In genomic region chr21:32819702-32820101, GRCh38 we compare ENCODE assay signal across 18 cellular contexts. TPM values are rescaled to one million over a fixed set of nuclear protein-coding genes. Genes with fewer than 3 reads are reported as not detected.
DNase-seq lines count a peak whose midpoint lies in the region; ATAC-seq and TF ChIP-seq lines count a peak whose summit lies in the region.
"Had no signal": no experiment of that assay in that cellular context is flagged by ENCODE, and none has a peak within 500 bp of the region (broad histone marks: within the 10 kb centered on the region; RNA-seq: fewer than 3 reads in every experiment).

No MANE protein-coding gene starts in this region.

- no peaks in the 10 kb centered on the region for H3K79me1 ChIP-seq in IMR-90 (ENCODE audit: low read depth in 1 of 2, low read length in 2 of 2)

- H2BK120ac ChIP-seq in IMR-90 (ENCODE audit: low read depth, low read length), result no peak overlapping the region

- H3K27ac Mint-ChIP-seq in activated CD4-positive, alpha-beta memory T cell treated with anti-CD3 and anti-CD28 coated beads, Interleukin-2, amount 10 ng/mL, durations not matched to agents 7 days and 5 days, result no peak overlapping the region
- no peak overlapping the region for H3K27ac Mint-ChIP-seq in T-helper 17 cell
- H3K27ac Mint-ChIP-seq: activated CD4-positive, alpha-beta memory T cell treated with anti-CD3 and anti-CD28 coated beads for 36 hours had no signal

- H3K36me3 Mint-ChIP-seq in activated CD4-positive, alpha-beta memory T cell treated with anti-CD3 and anti-CD28 coated beads, Interleukin-2, amount 10 ng/mL, durations not matched to agents 7 days and 5 days (ENCODE audit: low read depth), result no peaks in the 10 kb centered on the region
- peaks cover 3% of the 10 kb centered on the region for H3K36me3 Mint-ChIP-seq in T-helper 17 cell (ENCODE audit: low read depth)
- H3K36me3 Mint-ChIP-seq: activated CD4-positive, alpha-beta memory T cell treated with anti-CD3 and anti-CD28 coated beads for 36 hours had no signal

- ATAC-seq in IMR-90 (ENCODE audit: low read depth), result peak; percentile 96
- no peak for ATAC-seq in GM21423 (IDR thresholded peaks at IDR 0.05; ENCODE audit: unreplicated experiment)
- ATAC-seq in T-helper 17 cell, result no peak
- ATAC-seq: HCT116 had no signal

- H4K5ac ChIP-seq in IMR-90 (ENCODE audit: low read depth, low read length), result no peak overlapping the region

- H3K9me3 ChIP-seq in IMR-90 (ENCODE audit: control insufficient read depth, insufficient read depth, low read length) (no peaks in the 10 kb centered on the region), T-helper 17 cell (ENCODE audit: control insufficient read depth, low read length, poor library complexity, severe bottlenecking) (no peaks in the 10 kb centered on the region)
- H3K9me3 ChIP-seq: esophagus muscularis mucosa had no signal

- H2BK5ac ChIP-seq in IMR-90 (ENCODE audit: low read depth, low read length, poor library complexity, severe bottlenecking), result no peak overlapping the region

- no peak for TF ChIP-seq RAD21 in IMR-90 (IDR thresholded peaks at IDR 0.05; ENCODE audit: low read length)

- H3K4me3 ChIP-seq in ACC112 (ENCODE audit: low read depth, low read length) (no peak overlapping the region), IMR-90 (ENCODE audit: insufficient read depth, low read depth, low read length) (no peak overlapping the region), fibroblast of mammary gland (ENCODE audit: control insufficient read depth, low read depth, low read length) (no peak overlapping the region)
- H3K4me3 ChIP-seq: esophagus muscularis mucosa had no signal

- H3K18ac ChIP-seq in IMR-90 (ENCODE audit: low read depth, low read length), result no peak overlapping the region

- H3K27ac ChIP-seq in ACC112 (ENCODE audit: low read depth, low read length) (peak overlapping the region; percentile 31; the same call in 1 of the 2 replicates), IMR-90 (ENCODE audit: insufficient read depth, low read length) (no peak overlapping the region)

- no peak overlapping the region; the same call in 1 of the 2 replicates for H3K4me2 ChIP-seq in IMR-90 (ENCODE audit: low read depth, low read length)

- BruUV-seq in IMR-90 (replicated peaks; lab: Mats Ljungman, UMichigan), result no TSS peak

- H3K27me3 ChIP-seq in ACC112 (ENCODE audit: insufficient read depth, low read length) (no peaks in the 10 kb centered on the region), IMR-90 (ENCODE audit: control insufficient read depth, insufficient read depth, low read length) (no peaks in the 10 kb centered on the region)
- H3K27me3 ChIP-seq: esophagus muscularis mucosa had no signal

- no peaks in the 10 kb centered on the region for H3K9me1 ChIP-seq in IMR-90 (ENCODE audit: insufficient read depth, low read length)

- no peak overlapping the region for H4K8ac ChIP-seq in IMR-90 (ENCODE audit: low read depth in 2 of 2, low read length in 2 of 2)

- H3K9me3 Mint-ChIP-seq in activated CD4-positive, alpha-beta memory T cell treated with anti-CD3 and anti-CD28 coated beads, Interleukin-2, amount 10 ng/mL, durations not matched to agents 7 days and 5 days, result no peaks in the 10 kb centered on the region
- H3K9me3 Mint-ChIP-seq: neural crest cell had no signal

- DNase-seq in IMR-90 (peak; percentile 87), fibroblast of mammary gland (ENCODE audit: low read depth) (peak; percentile 98), lung microvascular endothelial cell (ENCODE audit: low read depth in 2 of 2) (peak; percentile 27 to 33), GM19240 (ENCODE audit: insufficient read length, low spot score) (no peak), T-helper 17 cell (no peak)
- DNase-seq in activated CD4-positive, alpha-beta memory T cell treated with anti-CD3 and anti-CD28 coated beads, Interleukin-2, amount 10 ng/mL, durations not matched to agents 7 days and 5 days, result no peak
- DNase-seq: activated CD4-positive, alpha-beta memory T cell treated with anti-CD3 and anti-CD28 coated beads for 36 hours; activated naive CD4-positive, alpha-beta T cell; cerebellar nuclear complex; DMS153; NCI-H1417 treated with DMSO at 0.1 percent for 48 hours; NCI-H524 treated with DMSO at 0.1 percent for 48 hours; T-helper 9 cell had no signal

- H2AK5ac ChIP-seq in IMR-90 (ENCODE audit: low read depth, low read length), result no peak overlapping the region

- no peak overlapping the region for H2BK15ac ChIP-seq in IMR-90 (ENCODE audit: low read depth, low read length)

- H4K91ac ChIP-seq in IMR-90 (ENCODE audit: insufficient read depth, low read depth, low read length), result no peak overlapping the region

- H4K20me1 ChIP-seq in IMR-90 (ENCODE audit: insufficient read depth, low read length), result no peaks in the 10 kb centered on the region

- H3K4me3 Mint-ChIP-seq in activated CD4-positive, alpha-beta memory T cell treated with anti-CD3 and anti-CD28 coated beads, Interleukin-2, amount 10 ng/mL, durations not matched to agents 7 days and 5 days, result no peak overlapping the region
- H3K4me3 Mint-ChIP-seq in T-helper 17 cell, result no peak overlapping the region
- H3K4me3 Mint-ChIP-seq: activated CD4-positive, alpha-beta memory T cell treated with anti-CD3 and anti-CD28 coated beads for 36 hours; neural crest cell had no signal

- no peaks in the 10 kb centered on the region for H3K27me3 Mint-ChIP-seq in activated CD4-positive, alpha-beta memory T cell treated with anti-CD3 and anti-CD28 coated beads, Interleukin-2, amount 10 ng/mL, durations not matched to agents 7 days and 5 days
- H3K27me3 Mint-ChIP-seq in T-helper 17 cell, result peaks cover 5% of the 10 kb centered on the region
- H3K27me3 Mint-ChIP-seq: activated CD4-positive, alpha-beta memory T cell treated with anti-CD3 and anti-CD28 coated beads for 36 hours had no signal

- no peak overlapping the region for H3K23ac ChIP-seq in IMR-90 (ENCODE audit: low read depth, low read length)

- H2AFZ ChIP-seq in ACC112 (ENCODE audit: low read length, unreplicated experiment) (no peak overlapping the region), IMR-90 (replicated peaks; ENCODE audit: low read length, poor library complexity) (no peak overlapping the region)

- H3K79me2 ChIP-seq in ACC112 (ENCODE audit: control insufficient read depth, insufficient read depth, low read length, unreplicated experiment), result no peaks in the 10 kb centered on the region

- H3K4ac ChIP-seq in IMR-90 (ENCODE audit: low read depth, low read length), result no peak overlapping the region

- no peaks in the 10 kb centered on the region for H3K4me1 Mint-ChIP-seq in activated CD4-positive, alpha-beta memory T cell treated with anti-CD3 and anti-CD28 coated beads, Interleukin-2, amount 10 ng/mL, durations not matched to agents 7 days and 5 days
- H3K4me1 Mint-ChIP-seq in T-helper 17 cell, result peaks cover 3% of the 10 kb centered on the region
- H3K4me1 Mint-ChIP-seq: neural crest cell had no signal

- peaks cover 9% of the 10 kb centered on the region for H3K4me1 ChIP-seq in ACC112 (ENCODE audit: control insufficient read depth, insufficient read depth, low read length, unreplicated experiment)
- H3K4me1 ChIP-seq in IMR-90 (ENCODE audit: control insufficient read depth, insufficient read depth, low read length), result no peaks in the 10 kb centered on the region

- H3K36me3 ChIP-seq in ACC112 (ENCODE audit: insufficient read depth, low read length) (no peaks in the 10 kb centered on the region), IMR-90 (ENCODE audit: control insufficient read depth, insufficient read depth, low read length) (no peaks in the 10 kb centered on the region)
- H3K36me3 ChIP-seq: esophagus muscularis mucosa had no signal

- H3K14ac ChIP-seq in IMR-90 (replicated peaks; ENCODE audit: low read depth, low read length), result no peak overlapping the region

- in situ Hi-C loops in IMR-90 (cut with MboI; ENCODE audit: low sequenced_read_pairs), result loop anchor here (10.0 kb wide), 1 partner anchor 165 kb away; no protein-coding TSS in a partner anchor

- TF ChIP-seq POLR2A in IMR-90 (IDR thresholded peaks at IDR 0.05; ENCODE audit: low read depth, low read length), result no peak

- dilution Hi-C loops in IMR-90 (cut with HindIII; ENCODE audit: low sequenced_read_pairs, unreplicated experiment), result no loop called here

- TF ChIP-seq CTCF in IMR-90 (conservative IDR thresholded peaks at IDR 0.05; ENCODE audit: low read depth, low read length) (no peak), fibroblast of mammary gland (conservative IDR thresholded peaks at IDR 0.05; ENCODE audit: control insufficient read depth, insufficient read depth, low read depth, low read length) (no peak)

- no peak overlapping the region for H2AK9ac ChIP-seq in IMR-90 (replicated peaks; ENCODE audit: low read depth, low read length, poor library complexity)

- POLR2A ChIA-PET in IMR-90 (lab: Charles Lee; ENCODE audit: unreplicated experiment), result no interaction called here
- POLR2A ChIA-PET in activated CD4-positive, alpha-beta memory T cell treated with anti-CD3 and anti-CD28 coated beads, Interleukin-2, amount 10 ng/mL, durations not matched to agents 7 days and 5 days (lab: Charles Lee), result no interaction called here

- H3K56ac ChIP-seq in IMR-90 (ENCODE audit: extremely low read depth, insufficient read depth, low read length), result no peak overlapping the region

- H3K9ac ChIP-seq in IMR-90 (ENCODE audit: low read depth, low read length), result no peak overlapping the region

- intact Hi-C loops in IMR-90 (cut with micrococcal nuclease), result no loop called here

- H2BK20ac ChIP-seq in IMR-90 (ENCODE audit: low read depth, low read length), result no peak overlapping the region

- CTCF ChIA-PET in IMR-90 (lab: Yijun Ruan, JAX), result interaction anchor here (1.6 kb wide), 1 partner anchor 49 kb away, joined by 4 read pairs; the partner anchor contains the start of gene PAXBP1
- CTCF ChIA-PET in activated CD4-positive, alpha-beta memory T cell treated with anti-CD3 and anti-CD28 coated beads, Interleukin-2, amount 10 ng/mL, durations not matched to agents 7 days and 5 days (lab: Charles Lee), result no interaction called here

- WGBS in IMR-90 (ENCODE audit: extremely low coverage in 2 of 2, insufficient read length in 1 of 2), 2 experiments, result 0% methylated on average over 2 of the region's 6 CpGs; no CpG with 5 or more reads in 1 of the 2 experiments

TF ChIP-seq in IMR-90, 13 proteins besides CTCF, POLR2A, EP300 and RAD21 (continues in another document):
- TF ChIP-seq BHLHE40 (IDR thresholded peaks at IDR 0.05; ENCODE audit: low read depth, low read length), result peak; percentile 29; the same call in 1 of the 2 replicates
- TF ChIP-seq MAZ (IDR thresholded peaks at IDR 0.05; ENCODE audit: borderline replicate concordance, low read depth, low read length), result no peak
- peak; percentile 23; the same call in 1 of the 2 replicates for TF ChIP-seq CEBPB (IDR thresholded peaks at IDR 0.05; ENCODE audit: low read depth, low read length)
- peak; percentile 56; the same call in 1 of the 2 replicates for TF ChIP-seq FOS (IDR thresholded peaks at IDR 0.05; ENCODE audit: low read depth, low read length)

RNA-seq across cellular contexts. Expression of gene PAXBP1, which starts 48.1 kb away (rescaled TPM):
- 14.2 and 24.7 TPM in 2 replicates for total RNA-seq in IMR-90 (2012; rRNA removed)
- 10.5 and 13.5 TPM in 2 replicates for polyA plus RNA-seq in IMR-90 (2012; rRNA removed)
- 0.62 and 0.92 TPM in 2 replicates for polyA plus RNA-seq in IMR-90 (2012; cell fraction: cytosol; rRNA removed)
- polyA plus RNA-seq in IMR-90 (2012; cell fraction: nucleus; rRNA removed; ENCODE audit: low replicate concordance), result 13.7 and 66.6 TPM in 2 replicates
- 9.8 and 13.5 TPM in 2 replicates for total RNA-seq in lung microvascular endothelial cell
- 10 to 100 TPM; 46.1 to 47.9 TPM for total RNA-seq in activated CD4-positive, alpha-beta memory T cell treated with anti-CD3 and anti-CD28 coated beads, Interleukin-2, amount 10 ng/mL, durations not matched to agents 7 days and 5 days
- total RNA-seq in T-helper 17 cell, result 10 to 100 TPM; 53.8 to 61.8 TPM

Comparison
In these comparisons a context has a peak if more than half of its experiments do, and no peak if none do; other contexts are left out.
1. DNase-seq: peak in IMR-90 (single experiment), fibroblast of mammary gland (single experiment) and lung microvascular endothelial cell (2 of 2); none in activated CD4-positive, alpha-beta memory T cell treated with anti-CD3 and anti-CD28 coated beads, Interleukin-2, amount 10 ng/mL, durations not matched to agents 7 days and 5 days (single experiment), GM19240 (single experiment) and T-helper 17 cell (0 of 3).